24 cellular contexts compared by ENCODE assay signal in the genomic region with DNA sequence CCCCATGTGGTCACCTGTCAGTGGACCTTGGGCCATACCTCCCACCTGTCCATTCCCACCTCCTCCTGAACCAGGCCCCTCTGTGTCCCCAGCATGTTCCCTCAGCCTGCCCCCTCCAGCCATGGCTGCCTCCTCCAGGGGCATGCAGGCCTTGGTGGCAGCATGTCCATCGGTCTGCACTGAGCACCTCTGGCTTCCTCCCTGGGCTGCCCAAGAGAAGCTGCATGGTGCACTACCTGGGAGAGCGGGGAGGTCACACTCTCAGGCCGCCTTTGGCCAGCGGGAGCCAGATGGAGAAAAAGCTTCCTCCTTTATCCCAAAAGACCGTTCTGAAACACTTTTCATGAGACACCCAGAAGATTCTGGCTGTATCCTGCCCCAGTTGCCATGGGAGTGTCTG. TPM values are rescaled to one million over a fixed set of nuclear protein-coding genes. Genes with fewer than 3 reads are reported as not detected.
DNase-seq lines count a peak whose midpoint lies in the region; ATAC-seq and TF ChIP-seq lines count a peak whose summit lies in the region.
"Had no signal": no experiment of that assay in that cellular context is flagged by ENCODE, and none has a peak within 500 bp of the region (broad histone marks: within the 10 kb centered on the region; RNA-seq: fewer than 3 reads in every experiment).

No MANE protein-coding gene starts in this region.

- no peaks in the 10 kb centered on the region for H3K27me3 ChIP-seq in neuronal stem cell (ENCODE audit: control insufficient read depth in 3 of 3, insufficient read depth in 3 of 3, low read depth in 1 of 3, low read length in 3 of 3)
- H3K27me3 ChIP-seq: BE2C; BLaER1 treated with 17β-estradiol and CSF1 and Interleukin-3, amounts not matched to agents 10 nM and 100 nM had no signal

- no peak overlapping the region for H3K4me3 ChIP-seq in neuronal stem cell (ENCODE audit: low read length in 2 of 2)
- H3K4me3 ChIP-seq: A549; BLaER1 treated with 17β-estradiol and CSF1 and Interleukin-3, amounts not matched to agents 10 nM and 100 nM; GM12878; GM23338; HAP-1 had no signal

- H3K18ac ChIP-seq in neuronal stem cell (ENCODE audit: low read length): peak overlapping the region; percentile 53

- H3K4ac ChIP-seq in neuronal stem cell (ENCODE audit: low read length): no peak overlapping the region

- no peak overlapping the region for H3K4me3 Mint-ChIP-seq in natural killer cell treated with Interleukin-12 subunit alpha and Interleukin-12 subunit beta and Interleukin-15 and Interleukin-18, amount 100 ng/mL, for 72 hours
- no peak overlapping the region for H3K4me3 Mint-ChIP-seq in natural killer cell
- no peak overlapping the region for H3K4me3 Mint-ChIP-seq in stimulated activated memory B cell treated with anti-CD40 and anti-IgM and Interleukin-4, amounts not matched to agents 10 μg/mL and 1 μg/mL and 100 μg/mL, for 72 hours
- H3K4me3 Mint-ChIP-seq: CD14-positive monocyte; CD4-positive, alpha-beta T cell; CD8-positive, alpha-beta memory T cell; GM23338; HFFc6 had no signal

- no peak overlapping the region for H3K27ac ChIP-seq in neuronal stem cell (replicated peaks; ENCODE audit: low read length)
- H3K27ac ChIP-seq: A549; BLaER1 treated with 17β-estradiol and CSF1 and Interleukin-3, amounts not matched to agents 10 nM and 100 nM had no signal

- peaks cover 0 to 7% of the 10 kb centered on the region in 2 donors for H3K4me1 ChIP-seq in neuronal stem cell (ENCODE audit: control insufficient read depth in 2 of 2, insufficient read depth in 1 of 2, low read depth in 1 of 2, low read length in 2 of 2)
- H3K4me1 ChIP-seq: A549, BE2C, HAP-1 had no signal

- peak overlapping the region; percentile 30 for H4K8ac ChIP-seq in neuronal stem cell (ENCODE audit: low read depth, low read length)

- H3K36me3 Mint-ChIP-seq in natural killer cell treated with Interleukin-12 subunit alpha and Interleukin-12 subunit beta and Interleukin-15 and Interleukin-18, amount 100 ng/mL, for 72 hours: no peaks in the 10 kb centered on the region
- no peaks in the 10 kb centered on the region for H3K36me3 Mint-ChIP-seq in natural killer cell
- H3K36me3 Mint-ChIP-seq in stimulated activated memory B cell treated with anti-CD40 and anti-IgM and Interleukin-4, amounts not matched to agents 10 μg/mL and 1 μg/mL and 100 μg/mL, for 72 hours: no peaks in the 10 kb centered on the region
- H3K36me3 Mint-ChIP-seq: CD14-positive monocyte; CD8-positive, alpha-beta memory T cell had no signal

- H3K9me3 ChIP-seq in neuronal stem cell (replicated peaks in 1 of 2; ENCODE audit: control insufficient read depth in 2 of 2, insufficient read depth in 1 of 2, low read depth in 1 of 2, low read length in 2 of 2): no peaks in the 10 kb centered on the region
- H3K9me3 ChIP-seq: A549, BE2C, HAP-1 had no signal

- no peak overlapping the region for H2AFZ ChIP-seq in neuronal stem cell (ENCODE audit: low read length)
- H2AFZ ChIP-seq: GM23338 had no signal

- H2BK120ac ChIP-seq in neuronal stem cell (ENCODE audit: low read depth, low read length): peak overlapping the region; percentile 7

- H3K14ac ChIP-seq in neuronal stem cell (ENCODE audit: low read length): no peak overlapping the region

- H3K36me3 ChIP-seq in neuronal stem cell (replicated peaks in 1 of 2; ENCODE audit: control insufficient read depth in 2 of 2, insufficient read depth in 2 of 2, low read length in 2 of 2): no peaks in the 10 kb centered on the region
- H3K36me3 ChIP-seq: BE2C; BLaER1 treated with 17β-estradiol and CSF1 and Interleukin-3, amounts not matched to agents 10 nM and 100 nM; HAP-1 had no signal

- H3K23ac ChIP-seq in neuronal stem cell (ENCODE audit: low read depth, low read length, poor library complexity): peak overlapping the region; percentile 20

- H3K4me2 ChIP-seq in neuronal stem cell (ENCODE audit: insufficient read depth, low read length, poor library complexity, severe bottlenecking): no peak overlapping the region
- H3K4me2 ChIP-seq: A549; BLaER1 treated with 17β-estradiol and CSF1 and Interleukin-3, amounts not matched to agents 10 nM and 100 nM; GM23338 had no signal

- no peaks in the 10 kb centered on the region for H3K4me1 Mint-ChIP-seq in natural killer cell treated with Interleukin-12 subunit alpha and Interleukin-12 subunit beta and Interleukin-15 and Interleukin-18, amount 100 ng/mL, for 72 hours (ENCODE audit: low read depth in 2 of 2)
- H3K4me1 Mint-ChIP-seq in natural killer cell: no peaks in the 10 kb centered on the region
- H3K4me1 Mint-ChIP-seq in stimulated activated memory B cell treated with anti-CD40 and anti-IgM and Interleukin-4, amounts not matched to agents 10 μg/mL and 1 μg/mL and 100 μg/mL, for 72 hours: no peaks in the 10 kb centered on the region
- H3K4me1 Mint-ChIP-seq: CD14-positive monocyte; CD8-positive, alpha-beta memory T cell had no signal

- H3K79me1 ChIP-seq in neuronal stem cell (ENCODE audit: low read depth, low read length): no peaks in the 10 kb centered on the region

- H2BK15ac ChIP-seq in neuronal stem cell (ENCODE audit: low read length): peak overlapping the region; percentile 81

- intact Hi-C loops in natural killer cell (cut with micrococcal nuclease): no loop called here

- DNase-seq in natural killer cell treated with Interleukin-12 subunit alpha and Interleukin-12 subunit beta and Interleukin-15 and Interleukin-18, amount 100 ng/mL, for 72 hours (ENCODE audit: low spot score): no peak
- DNase-seq in natural killer cell (no peak), neuronal stem cell (ENCODE audit: low spot score) (no peak), inferior parietal cortex (ENCODE audit: extremely low spot score) (no peak), HK-2 (ENCODE audit: unreplicated experiment) (no peak)
- DNase-seq: 8988T; ACHN; AML-193; BE2C; CD4-positive, alpha-beta T cell; CD8-positive, alpha-beta memory T cell; DMS 273 treated with DMSO at 0.1 percent for 48 hours; DMS79; EL; GDM1; HFFc6 had no signal

- H3K9ac ChIP-seq in neuronal stem cell (ENCODE audit: low read depth, low read length, poor library complexity): peak overlapping the region; percentile 67
- H3K9ac ChIP-seq: BLaER1 treated with 17β-estradiol and CSF1 and Interleukin-3, amounts not matched to agents 10 nM and 100 nM had no signal

- H4K91ac ChIP-seq in neuronal stem cell (ENCODE audit: low read depth, low read length, poor library complexity): no peak overlapping the region

- H2AK5ac ChIP-seq in neuronal stem cell (ENCODE audit: low read depth, low read length): peak overlapping the region; percentile 87

- H3K27ac Mint-ChIP-seq in natural killer cell treated with Interleukin-12 subunit alpha and Interleukin-12 subunit beta and Interleukin-15 and Interleukin-18, amount 100 ng/mL, for 72 hours: no peak overlapping the region
- H3K27ac Mint-ChIP-seq in natural killer cell: no peak overlapping the region
- no peak overlapping the region for H3K27ac Mint-ChIP-seq in stimulated activated memory B cell treated with anti-CD40 and anti-IgM and Interleukin-4, amounts not matched to agents 10 μg/mL and 1 μg/mL and 100 μg/mL, for 72 hours
- H3K27ac Mint-ChIP-seq: CD14-positive monocyte; CD4-positive, alpha-beta T cell; GM23338; HFFc6 had no signal

- H2BK5ac ChIP-seq in neuronal stem cell (ENCODE audit: low read length): peak overlapping the region; percentile 35

- ATAC-seq in natural killer cell treated with Interleukin-12 subunit alpha and Interleukin-12 subunit beta and Interleukin-15 and Interleukin-18, amount 100 ng/mL, for 72 hours: peak; percentile 41 to 50
- ATAC-seq in natural killer cell (no peak), GM18909 (IDR thresholded peaks at IDR 0.05; ENCODE audit: poor library complexity, unreplicated experiment) (no peak)
- ATAC-seq in stimulated activated memory B cell treated with anti-CD40 and anti-IgM and Interleukin-4, amounts not matched to agents 10 μg/mL and 1 μg/mL and 100 μg/mL, for 72 hours: peak; percentile 39
- ATAC-seq: A549, GM12878, GM23338 had no signal

- H3K27me3 Mint-ChIP-seq in natural killer cell treated with Interleukin-12 subunit alpha and Interleukin-12 subunit beta and Interleukin-15 and Interleukin-18, amount 100 ng/mL, for 72 hours: peaks cover 5 to 10% of the 10 kb centered on the region in 2 donors
- peaks cover 0 to 14% of the 10 kb centered on the region in 2 donors for H3K27me3 Mint-ChIP-seq in natural killer cell (ENCODE audit: low read depth in 2 of 2)
- peaks cover 23% of the 10 kb centered on the region for H3K27me3 Mint-ChIP-seq in stimulated activated memory B cell treated with anti-CD40 and anti-IgM and Interleukin-4, amounts not matched to agents 10 μg/mL and 1 μg/mL and 100 μg/mL, for 72 hours
- H3K27me3 Mint-ChIP-seq: CD4-positive, alpha-beta T cell had no signal

- WGBS in neuronal stem cell (ENCODE audit: extremely low coverage in 2 of 2, insufficient read length in 2 of 2, insufficient replicate concordance in 1 of 2), 2 donors: no CpG with 5 or more reads among the region's 5 CpGs

- no peak for TF ChIP-seq CTCF in natural killer cell (IDR thresholded peaks at IDR 0.05)

- H2BK12ac ChIP-seq in neuronal stem cell (ENCODE audit: low read length): peak overlapping the region; percentile 46

- H3K9me3 Mint-ChIP-seq in natural killer cell treated with Interleukin-12 subunit alpha and Interleukin-12 subunit beta and Interleukin-15 and Interleukin-18, amount 100 ng/mL, for 72 hours: no peaks in the 10 kb centered on the region
- H3K9me3 Mint-ChIP-seq in natural killer cell: no peaks in the 10 kb centered on the region
- no peaks in the 10 kb centered on the region for H3K9me3 Mint-ChIP-seq in stimulated activated memory B cell treated with anti-CD40 and anti-IgM and Interleukin-4, amounts not matched to agents 10 μg/mL and 1 μg/mL and 100 μg/mL, for 72 hours
- H3K9me3 Mint-ChIP-seq: CD4-positive, alpha-beta T cell; CD8-positive, alpha-beta memory T cell; GM23338 had no signal

RNA-seq across cellular contexts. Expression of a gene that starts 45.6 kb away (rescaled TPM):
- 10 to 100 TPM; 14.3 to 23.6 TPM for total RNA-seq in natural killer cell treated with Interleukin-12 subunit alpha and Interleukin-12 subunit beta and Interleukin-15 and Interleukin-18, amount 100 ng/mL, for 72 hours
- total RNA-seq in natural killer cell: 10 to 100 TPM; 16.5 to 19.7 (median 18.8) TPM
- 17.3 TPM for polyA plus RNA-seq in neuronal stem cell (2013, experiment 1 of 2)
- 16.8 TPM for polyA plus RNA-seq in neuronal stem cell (2013, experiment 2 of 2)

Comparison
In these comparisons a context has a peak if more than half of its experiments do, and no peak if none do; other contexts are left out.
1. ATAC-seq: peak in natural killer cell treated with Interleukin-12 subunit alpha and Interleukin-12 subunit beta and Interleukin-15 and Interleukin-18, amount 100 ng/mL, for 72 hours (2 of 2) and stimulated activated memory B cell treated with anti-CD40 and anti-IgM and Interleukin-4, amounts not matched to agents 10 μg/mL and 1 μg/mL and 100 μg/mL, for 72 hours (single experiment); none in natural killer cell (0 of 3) and GM18909 (single experiment).